14 cellular contexts compared by ENCODE assay signal in genomic region chr12:7843583-7843982, GRCh38. TPM values are rescaled to one million over a fixed set of nuclear protein-coding genes. Genes with fewer than 3 reads are reported as not detected.
DNase-seq lines count a peak whose midpoint lies in the region; ATAC-seq, FAIRE-seq and TF ChIP-seq lines count a peak whose summit lies in the region.
"Not testable (repeated sequence)": the region's sequence is repeated elsewhere in the genome, so short reads cannot be mapped to it uniquely, and the experiment has no call there.
"Had no signal": no experiment of that assay in that cellular context is flagged by ENCODE, and none has a peak within 500 bp of the region (broad histone marks: within the 10 kb centered on the region; RNA-seq: fewer than 3 reads in every experiment).

No MANE protein-coding gene starts in this region.

- not testable (repeated sequence) for H3K36me3 ChIP-seq in Caco-2 (ENCODE audit: control insufficient read depth, insufficient read depth, low read length); thymus (ENCODE audit: control insufficient read depth, insufficient read depth)

- H3K36me3 Mint-ChIP-seq in Caco-2 (ENCODE audit: insufficient read depth, unreplicated experiment), result peaks cover 89% of the 10 kb centered on the region
- H3K36me3 Mint-ChIP-seq in activated naive CD4-positive, alpha-beta T cell treated with anti-CD3 and anti-CD28 coated beads for 36 hours (ENCODE audit: low read depth); immature natural killer cell; natural killer cell treated with Interleukin-12 subunit alpha and Interleukin-12 subunit beta and Interleukin-15 and Interleukin-18, amount 100 ng/mL, for 72 hours: not testable (repeated sequence)

- peak overlapping the region; percentile 42 for H3K27ac ChIP-seq in thymus (ENCODE audit: low read depth)

- POLR2A ChIA-PET in Caco-2 (lab: Charles Lee), result not testable (repeated sequence)

- H3K4me1 Mint-ChIP-seq in Caco-2 (ENCODE audit: low read depth, unreplicated experiment), result peaks cover 31% of the 10 kb centered on the region
- not testable (repeated sequence) for H3K4me1 Mint-ChIP-seq in activated naive CD4-positive, alpha-beta T cell treated with anti-CD3 and anti-CD28 coated beads for 36 hours (ENCODE audit: low read depth); immature natural killer cell; natural killer cell treated with Interleukin-12 subunit alpha and Interleukin-12 subunit beta and Interleukin-15 and Interleukin-18, amount 100 ng/mL, for 72 hours (ENCODE audit: low read depth in 2 of 2)

- not testable (repeated sequence) for DNase-seq in Caco-2; HTR-8/SVneo (ENCODE audit: insufficient read length, low spot score); natural killer cell treated with Interleukin-12 subunit alpha and Interleukin-12 subunit beta and Interleukin-15 and Interleukin-18, amount 100 ng/mL, for 72 hours (ENCODE audit: low spot score)
- DNase-seq in activated naive CD4-positive, alpha-beta T cell treated with anti-CD3 and anti-CD28 coated beads for 36 hours, result peak; percentile 19
- DNase-seq in choroid plexus epithelial cell (ENCODE audit: low read depth) (peak; percentile 37), immature natural killer cell (peak in 1 of 3 donors; percentile 32)

- ATAC-seq in activated CD4-positive, CD25-positive, alpha-beta regulatory T cell treated with anti-CD3 and anti-CD28 coated beads, Interleukin-2, amount 50 U/mL, for 24 hours, result peak; percentile 75 to 79
- ATAC-seq in natural killer cell treated with Interleukin-12 subunit alpha and Interleukin-12 subunit beta and Interleukin-15 and Interleukin-18, amount 100 ng/mL, for 72 hours, result peak; percentile 84 to 86

- H3K9me3 Mint-ChIP-seq in Caco-2 (ENCODE audit: unreplicated experiment); activated naive CD4-positive, alpha-beta T cell treated with anti-CD3 and anti-CD28 coated beads for 36 hours; immature natural killer cell; natural killer cell treated with Interleukin-12 subunit alpha and Interleukin-12 subunit beta and Interleukin-15 and Interleukin-18, amount 100 ng/mL, for 72 hours: not testable (repeated sequence)

- peaks cover 55% of the 10 kb centered on the region for H3K4me1 ChIP-seq in Caco-2
- not testable (repeated sequence) for H3K4me1 ChIP-seq in thymus (ENCODE audit: control insufficient read depth, insufficient read depth, low read length)

- H3K4me3 ChIP-seq in Caco-2 (ENCODE audit: low read depth, low read length); choroid plexus epithelial cell (ENCODE audit: low read depth, low read length); thymus (ENCODE audit: low read length): not testable (repeated sequence)

- TSS peak; percentile 17 for BruUV-seq in Caco-2 (replicated peaks; lab: Mats Ljungman, UMichigan)

- CTCF ChIA-PET in Caco-2 (lab: Charles Lee), result interaction anchor here (0.6 kb wide), 1 partner anchor 133 kb away, joined by 3 read pairs; no protein-coding TSS in a partner anchor
- CTCF ChIA-PET in activated naive CD4-positive, alpha-beta T cell treated with anti-CD3 and anti-CD28 coated beads for 36 hours (lab: Charles Lee), result interaction anchor here (1.0 kb wide), 1 partner anchor 12 kb away, joined by 3 read pairs; no protein-coding TSS in a partner anchor

- peak overlapping the region; percentile 24 for H3K27ac Mint-ChIP-seq in Caco-2 (ENCODE audit: unreplicated experiment)
- peak overlapping the region; percentile 66 for H3K27ac Mint-ChIP-seq in activated naive CD4-positive, alpha-beta T cell treated with anti-CD3 and anti-CD28 coated beads for 36 hours
- peak overlapping the region in 4 of 6 donors; percentile 70 to 93 (median 84) for H3K27ac Mint-ChIP-seq in immature natural killer cell
- peak overlapping the region in 1 of 2 donors; percentile 80 for H3K27ac Mint-ChIP-seq in natural killer cell treated with Interleukin-12 subunit alpha and Interleukin-12 subunit beta and Interleukin-15 and Interleukin-18, amount 100 ng/mL, for 72 hours

- WGBS in thymus, result 12% methylated on average over 4 of the region's 9 CpGs

- not testable (repeated sequence) for H3K27me3 Mint-ChIP-seq in Caco-2 (ENCODE audit: insufficient read depth, unreplicated experiment); activated naive CD4-positive, alpha-beta T cell treated with anti-CD3 and anti-CD28 coated beads for 36 hours (ENCODE audit: low read depth)
- H3K27me3 Mint-ChIP-seq in immature natural killer cell (ENCODE audit: low read depth in 3 of 3), result peaks cover 0 to 22% (median 2%) of the 10 kb centered on the region in 3 donors
- H3K27me3 Mint-ChIP-seq in natural killer cell treated with Interleukin-12 subunit alpha and Interleukin-12 subunit beta and Interleukin-15 and Interleukin-18, amount 100 ng/mL, for 72 hours, result peaks cover 20 to 23% of the 10 kb centered on the region in 2 donors

- not testable (repeated sequence) for H3K9me3 ChIP-seq in Caco-2; thymus (ENCODE audit: control insufficient read depth)

- TF ChIP-seq CTCF in Caco-2 (IDR thresholded peaks at IDR 0.05; ENCODE audit: insufficient read depth in 1 of 2, low read depth in 1 of 2, low read length in 1 of 2, severe bottlenecking in 1 of 2, unreplicated experiment in 1 of 2); choroid plexus epithelial cell (conservative IDR thresholded peaks at IDR 0.05; ENCODE audit: low read depth, low read length): not testable (repeated sequence)

- intact Hi-C loops in Caco-2 (cut with micrococcal nuclease; ENCODE audit: unreplicated experiment); activated naive CD4-positive, alpha-beta T cell treated with anti-CD3 and anti-CD28 coated beads for 36 hours (cut with micrococcal nuclease): not testable (repeated sequence)

- FAIRE-seq in HTR-8/SVneo (lab: Jason Lieb, UNC), result peak; percentile 92

- not testable (repeated sequence) for H3K27me3 ChIP-seq in Caco-2 (replicated peaks; ENCODE audit: control insufficient read depth, insufficient read depth, low read length); thymus (ENCODE audit: control insufficient read depth, insufficient read depth)

- H3K4me3 Mint-ChIP-seq in Caco-2 (ENCODE audit: unreplicated experiment), result peak overlapping the region; percentile 70
- H3K4me3 Mint-ChIP-seq in activated naive CD4-positive, alpha-beta T cell treated with anti-CD3 and anti-CD28 coated beads for 36 hours, result peak overlapping the region; percentile 39
- peak overlapping the region in 4 of 5 donors; percentile 27 to 71 (median 56) for H3K4me3 Mint-ChIP-seq in immature natural killer cell
- H3K4me3 Mint-ChIP-seq in natural killer cell treated with Interleukin-12 subunit alpha and Interleukin-12 subunit beta and Interleukin-15 and Interleukin-18, amount 100 ng/mL, for 72 hours, result peak overlapping the region; percentile 58

RNA-seq across cellular contexts. Expression of gene SLC2A14, which starts 29.1 kb away (rescaled TPM):
- 129 and 141 TPM in 2 replicates for total RNA-seq in Caco-2 (2022)
- total RNA-seq in activated naive CD4-positive, alpha-beta T cell treated with anti-CD3 and anti-CD28 coated beads for 36 hours, result 1 to 10 TPM; 8.8 to 9.8 TPM
- not detected for polyA plus RNA-seq in immature natural killer cell
- 10 to 100 TPM in 1 of 2 donors, not detected in 1; 10.3 TPM for total RNA-seq in natural killer cell treated with Interleukin-12 subunit alpha and Interleukin-12 subunit beta and Interleukin-15 and Interleukin-18, amount 100 ng/mL, for 72 hours
- polyA plus RNA-seq in thymus, result 0.07 TPM
- total RNA-seq: Calu3, Daoy, HT1080 had no signal
- polyA plus RNA-seq: neural cell had no signal

RNA-seq across cellular contexts. Expression of gene NANOG, which starts 54.4 kb away (rescaled TPM):
- total RNA-seq in Caco-2 (2022), result not detected in 2 replicates
- total RNA-seq in activated naive CD4-positive, alpha-beta T cell treated with anti-CD3 and anti-CD28 coated beads for 36 hours, result not detected
- polyA plus RNA-seq in immature natural killer cell (not detected), thymus (0.02 TPM)
- not detected for total RNA-seq in natural killer cell treated with Interleukin-12 subunit alpha and Interleukin-12 subunit beta and Interleukin-15 and Interleukin-18, amount 100 ng/mL, for 72 hours
- total RNA-seq: Calu3, Daoy, HT1080, mammary epithelial cell, OCI-LY7 had no signal
- polyA plus RNA-seq: mammary epithelial cell, neural cell had no signal

Comparison
In these comparisons a context has a peak if more than half of its experiments do, and no peak if none do; other contexts are left out.
1. RNA of gene SLC2A14, which starts 29.1 kb away (total RNA-seq): 129 to 141 TPM in Caco-2; 10.3 TPM in natural killer cell treated with Interleukin-12 subunit alpha and Interleukin-12 subunit beta and Interleukin-15 and Interleukin-18, amount 100 ng/mL, for 72 hours and 8.8 to 9.8 TPM in activated naive CD4-positive, alpha-beta T cell treated with anti-CD3 and anti-CD28 coated beads for 36 hours; every median in the first group is over 10 times any median in the second.
2. Peak in every context shown above with its lines, with median percentiles within 50 percentile points of each other: H3K4me3 Mint-ChIP-seq.